9 cellular contexts compared by ENCODE assay signal in genomic region chr20:13546497-13547131, GRCh38.
DNase-seq lines count a peak whose midpoint lies in the region; ATAC-seq, FAIRE-seq and TF ChIP-seq lines count a peak whose summit lies in the region.
"Had no signal": no experiment of that assay in that cellular context is flagged by ENCODE, and none has a peak within 500 bp of the region (broad histone marks: within the 10 kb centered on the region; RNA-seq: fewer than 3 reads in every experiment).

No MANE protein-coding gene starts in this region.

- no peaks in the 10 kb centered on the region for H3K27me3 Mint-ChIP-seq in CD4-positive, alpha-beta memory T cell
- H3K27me3 Mint-ChIP-seq: activated naive CD8-positive, alpha-beta T cell had no signal

- H3K79me2 ChIP-seq in PC-3 (ENCODE audit: low read length): no peaks in the 10 kb centered on the region

- FAIRE-seq in GM19239 (lab: Jason Lieb, UNC): peak; percentile 88

- no peak for TF ChIP-seq POLR2A in tibial nerve (IDR thresholded peaks at IDR 0.05)

- ATAC-seq in PC-3 (peak; percentile 88), omental fat pad (ENCODE audit: low FRiP score) (no peak)

- no peak overlapping the region for H2AFZ ChIP-seq in PC-3 (ENCODE audit: low read length)

- no peaks in the 10 kb centered on the region for H3K36me3 ChIP-seq in CD4-positive, alpha-beta memory T cell (ENCODE audit: insufficient read depth, low read length)
- H3K36me3 ChIP-seq in PC-3 (ENCODE audit: low read depth, low read length) (no peaks in the 10 kb centered on the region), tibial nerve (no peaks in the 10 kb centered on the region)

- H3K27ac Mint-ChIP-seq in CD4-positive, alpha-beta memory T cell: peak overlapping the region in 1 of 7 donors; percentile 3
- H3K27ac Mint-ChIP-seq: activated naive CD8-positive, alpha-beta T cell had no signal

- no peak for TF ChIP-seq EP300 in tibial nerve (IDR thresholded peaks at IDR 0.05)

- no TSS peak for BruUV-seq in PC-3 (replicated peaks; lab: Mats Ljungman, UMichigan)

- CTCF ChIA-PET in CD4-positive, alpha-beta memory T cell (lab: Charles Lee; ENCODE audit: partially characterized antibody): interaction anchor here (0.6 to 6.7 kb wide), 35 partner anchors 8 to 459 kb away, joined by 3 to 53 read pairs (median 4); no protein-coding TSS in a partner anchor
- CTCF ChIA-PET in PC-3 (lab: Charles Lee): interaction anchor here (0.6 to 2.6 kb wide), 9 partner anchors 17 to 621 kb away, joined by 3 to 31 read pairs (median 4); partner anchors contain the start of gene TASP1

- peaks cover 0 to 2% (median 0%) of the 10 kb centered on the region in 4 donors for H3K4me1 Mint-ChIP-seq in CD4-positive, alpha-beta memory T cell

- no peak overlapping the region for H3K4me3 ChIP-seq in CD4-positive, alpha-beta memory T cell (ENCODE audit: low read length in 2 of 2)
- no peak overlapping the region for H3K4me3 ChIP-seq in PC-3 (ENCODE audit: low read length)
- no peak overlapping the region for H3K4me3 ChIP-seq in tibial nerve

- TF ChIP-seq CTCF in PC-3 (conservative IDR thresholded peaks at IDR 0.05; ENCODE audit: low read depth, low read length): peak; percentile 92
- TF ChIP-seq CTCF in omental fat pad (IDR thresholded peaks at IDR 0.05): peak in 1 of 3 donors; percentile 58
- TF ChIP-seq CTCF in tibial nerve (IDR thresholded peaks at IDR 0.05): peak; percentile 61 to 87 (median 74)

- H3K9me3 ChIP-seq in CD4-positive, alpha-beta memory T cell (ENCODE audit: control insufficient read depth in 1 of 2, low read length in 2 of 2): no peaks in the 10 kb centered on the region
- H3K9me3 ChIP-seq in PC-3 (ENCODE audit: low read length): no peaks in the 10 kb centered on the region
- no peaks in the 10 kb centered on the region for H3K9me3 ChIP-seq in tibial nerve

- H3K4me3 Mint-ChIP-seq in CD4-positive, alpha-beta memory T cell: no peak overlapping the region
- H3K4me3 Mint-ChIP-seq: activated naive CD8-positive, alpha-beta T cell had no signal

- H3K9me3 Mint-ChIP-seq in CD4-positive, alpha-beta memory T cell: no peaks in the 10 kb centered on the region

- H3K36me3 Mint-ChIP-seq in CD4-positive, alpha-beta memory T cell: peaks cover 0 to 12% of the 10 kb centered on the region in 2 donors

- H3F3A ChIP-seq in PC-3 (ENCODE audit: low read length, unreplicated experiment): no peaks in the 10 kb centered on the region

- no peaks in the 10 kb centered on the region for H3K4me1 ChIP-seq in CD4-positive, alpha-beta memory T cell (ENCODE audit: insufficient read depth, low read length)
- H3K4me1 ChIP-seq in PC-3 (ENCODE audit: insufficient read depth, low read length): peaks cover 7% of the 10 kb centered on the region
- peaks cover 0 to 15% (median 0%) of the 10 kb centered on the region in 4 donors for H3K4me1 ChIP-seq in tibial nerve

- no peaks in the 10 kb centered on the region for H3K27me3 ChIP-seq in CD4-positive, alpha-beta memory T cell (ENCODE audit: insufficient read depth, low read length)
- H3K27me3 ChIP-seq in PC-3 (ENCODE audit: low read length) (no peaks in the 10 kb centered on the region), tibial nerve (no peaks in the 10 kb centered on the region)

- H3K9me2 ChIP-seq in PC-3 (replicated peaks; ENCODE audit: low read length): no peaks in the 10 kb centered on the region

- H3K27ac ChIP-seq in CD4-positive, alpha-beta memory T cell (ENCODE audit: low read depth, low read length): no peak overlapping the region
- H3K27ac ChIP-seq in PC-3 (ENCODE audit: low read length) (no peak overlapping the region), tibial nerve (peak overlapping the region in 1 of 4 donors; percentile 51)

- H3K9ac ChIP-seq in PC-3 (ENCODE audit: low read length): no peak overlapping the region

- intact Hi-C loops in CD4-positive, alpha-beta memory T cell (cut with micrococcal nuclease): loop anchor here (1.0 to 10.0 kb wide), 6 partner anchors 84 to 619 kb away; partner anchors contain the start of genes ESF1 and NDUFAF5
- intact Hi-C loops in PC-3 (cut with micrococcal nuclease): loop anchor here (1.0 to 2.0 kb wide), 4 partner anchors 151 to 427 kb away; no protein-coding TSS in a partner anchor

- H3K4me2 ChIP-seq in PC-3 (ENCODE audit: low read length): no peak overlapping the region

- H4K20me1 ChIP-seq in PC-3 (ENCODE audit: low read length): no peaks in the 10 kb centered on the region

- WGBS in tibial nerve, 2 donors: 5 to 6% methylated on average over 2 of the region's 2 CpGs

- DNase-seq in CD4-positive, alpha-beta memory T cell: peak in 4 of 5 donors; percentile 32 to 45 (median 39)
- DNase-seq in GM19239 (ENCODE audit: insufficient read length, low spot score) (peak; percentile 15), HT-29 (ENCODE audit: low spot score) (peak; percentile 89), PC-3 (peak; percentile 93), fibroblast of the conjunctiva (ENCODE audit: low read depth) (peak; percentile 54), omental fat pad (ENCODE audit: low spot score) (peak; percentile 95), tibial nerve (ENCODE audit: low spot score in 2 of 2) (peak; percentile 86 to 94)
- peak; percentile 80 to 85 for DNase-seq in activated T-cell treated with anti-CD3 and anti-CD28 coated beads, Interleukin-2, amount 50 U/mL, for 48 hours

- POLR2A ChIA-PET in CD4-positive, alpha-beta memory T cell (lab: Charles Lee; ENCODE audit: partially characterized antibody): no interaction called here
- POLR2A ChIA-PET in PC-3 (lab: Charles Lee; ENCODE audit: unreplicated experiment): interaction anchor here (0.6 kb wide), 1 partner anchor 224 kb away, joined by 3 read pairs; no protein-coding TSS in a partner anchor

Comparison
In these comparisons a context has a peak if more than half of its experiments do, and no peak if none do; other contexts are left out.
1. DNase-seq: peak in every context shown above with its lines; median percentile 95 in omental fat pad; 93 in PC-3; 90 in tibial nerve; 89 in HT-29; 82 in activated T-cell treated with anti-CD3 and anti-CD28 coated beads, Interleukin-2, amount 50 U/mL, for 48 hours; 54 in fibroblast of the conjunctiva; 39 in CD4-positive, alpha-beta memory T cell; 15 in GM19239.